Comparison of ENCODE assay signal across 8 cellular contexts in genomic region chr6:12233693-12234551, GRCh38. TPM values are rescaled to one million over a fixed set of nuclear protein-coding genes. Genes with fewer than 3 reads are reported as not detected.
A peak's percentile ranks its signal among the peaks of the same experiment; 100 is the strongest.
DNase-seq lines count a peak whose midpoint lies in the region; ATAC-seq and TF ChIP-seq lines count a peak whose summit lies in the region.

No MANE protein-coding gene starts in this region.

- 57% methylated on average over 4 of the region's 4 CpGs; no CpG with 5 or more reads in 1 of the 2 donors for WGBS in transverse colon (ENCODE audit: low coverage in 1 of 2), 2 donors

- no peaks in the 10 kb centered on the region for H3K79me2 ChIP-seq in DND-41 (ENCODE audit: insufficient read depth, low read length)

- no peaks in the 10 kb centered on the region for H3K36me3 ChIP-seq in DND-41 (ENCODE audit: insufficient read depth, low read length)
- no peaks in the 10 kb centered on the region for H3K36me3 ChIP-seq in transverse colon

- H3K27me3 ChIP-seq in DND-41 (ENCODE audit: insufficient read depth, low read length, poor library complexity) = peaks cover 2% of the 10 kb centered on the region
- H3K27me3 ChIP-seq in transverse colon = no peaks in the 10 kb centered on the region

- no peaks in the 10 kb centered on the region for H3K4me1 ChIP-seq in DND-41 (ENCODE audit: insufficient read depth, low read length)
- H3K4me1 ChIP-seq in transverse colon = peaks cover 5 to 28% (median 12%) of the 10 kb centered on the region in 4 donors

- H3K27me3 Mint-ChIP-seq in HFFc6 (ENCODE audit: insufficient read depth) = no peaks in the 10 kb centered on the region
- peaks cover 3% of the 10 kb centered on the region for H3K27me3 Mint-ChIP-seq in activated CD4-positive, alpha-beta memory T cell treated with anti-CD3 and anti-CD28 coated beads, Interleukin-2, amount 10 ng/mL, durations not matched to agents 7 days and 5 days

- no peaks in the 10 kb centered on the region for H3K9me3 Mint-ChIP-seq in HFFc6
- H3K9me3 Mint-ChIP-seq in activated CD4-positive, alpha-beta memory T cell treated with anti-CD3 and anti-CD28 coated beads, Interleukin-2, amount 10 ng/mL, durations not matched to agents 7 days and 5 days = no peaks in the 10 kb centered on the region

- H3K27ac Mint-ChIP-seq in HFFc6 = peak overlapping the region; percentile 75
- peak overlapping the region; percentile 56 for H3K27ac Mint-ChIP-seq in activated CD4-positive, alpha-beta memory T cell treated with anti-CD3 and anti-CD28 coated beads, Interleukin-2, amount 10 ng/mL, durations not matched to agents 7 days and 5 days

- CTCF ChIA-PET in activated CD4-positive, alpha-beta memory T cell treated with anti-CD3 and anti-CD28 coated beads, Interleukin-2, amount 10 ng/mL, durations not matched to agents 7 days and 5 days (lab: Charles Lee) = interaction anchor here (0.8 to 2.4 kb wide), 10 partner anchors 49 to 578 kb away, joined by 3 to 18 read pairs (median 4); partner anchors contain the start of gene EDN1

- H3K36me3 Mint-ChIP-seq in HFFc6 (ENCODE audit: low read depth) = no peaks in the 10 kb centered on the region
- H3K36me3 Mint-ChIP-seq in activated CD4-positive, alpha-beta memory T cell treated with anti-CD3 and anti-CD28 coated beads, Interleukin-2, amount 10 ng/mL, durations not matched to agents 7 days and 5 days (ENCODE audit: low read depth) = no peaks in the 10 kb centered on the region

- DNase-seq in DND-41 = peak; percentile 21
- peak; percentile 84 for DNase-seq in HFFc6
- DNase-seq in NCI-H460 (ENCODE audit: extremely low read depth, low read depth) = peak; percentile 70
- peak; percentile 49 for DNase-seq in activated CD4-positive, alpha-beta memory T cell treated with anti-CD3 and anti-CD28 coated beads, Interleukin-2, amount 10 ng/mL, durations not matched to agents 7 days and 5 days
- DNase-seq in epithelial cell of esophagus (ENCODE audit: low read depth) = peak; percentile 83
- peak; percentile 81 for DNase-seq in myocyte (ENCODE audit: low read depth)
- DNase-seq in transverse colon = peak; percentile 28
- DNase-seq in DMS79 (lab: John Stamatoyannopoulos, UW) = no peak

- in situ Hi-C loops in transverse colon (cut with MboI; ENCODE audit: low pct_ligation_motif_present in 1 of 4, low pct_unique_long_range_greater_than_20kb in 1 of 4, low sequenced_read_pairs in 3 of 4) = loop anchor here (10.0 to 25.0 kb wide), 2 partner anchors 572 to 579 kb away; no protein-coding TSS in a partner anchor

- peaks cover 24% of the 10 kb centered on the region for H3K4me1 Mint-ChIP-seq in HFFc6 (ENCODE audit: low read depth)
- H3K4me1 Mint-ChIP-seq in activated CD4-positive, alpha-beta memory T cell treated with anti-CD3 and anti-CD28 coated beads, Interleukin-2, amount 10 ng/mL, durations not matched to agents 7 days and 5 days = peaks cover 30% of the 10 kb centered on the region

- intact Hi-C loops in transverse colon (cut with DNase I; ENCODE audit: low total_unique reads) = no loop called here

- no peak overlapping the region for H3K27ac ChIP-seq in DND-41 (ENCODE audit: low read length)
- H3K27ac ChIP-seq in transverse colon = peak overlapping the region; percentile 9 to 37 (median 34)

- TF ChIP-seq EP300 in transverse colon (IDR thresholded peaks at IDR 0.05; ENCODE audit: low read depth) = no peak

- H3K4me3 ChIP-seq in DND-41 (ENCODE audit: low read depth in 1 of 2, low read length in 2 of 2) (no peak overlapping the region), epithelial cell of esophagus (ENCODE audit: low read length) (no peak overlapping the region), transverse colon (no peak overlapping the region)

- no peak overlapping the region for H3K9ac ChIP-seq in DND-41 (ENCODE audit: low read depth, low read length)

- H3K9me3 ChIP-seq in DND-41 (ENCODE audit: insufficient read depth, low read length, severe bottlenecking) = no peaks in the 10 kb centered on the region
- no peaks in the 10 kb centered on the region for H3K9me3 ChIP-seq in transverse colon

- no peak for TF ChIP-seq POLR2A in transverse colon (IDR thresholded peaks at IDR 0.05)

- no peak overlapping the region for H2AFZ ChIP-seq in DND-41 (ENCODE audit: low read depth, low read length)

- TF ChIP-seq CTCF in DND-41 (IDR thresholded peaks at IDR 0.05; ENCODE audit: borderline replicate concordance, extremely low read depth, low read length, poor library complexity, severe bottlenecking) (peak; percentile 71), HFFc6 (IDR thresholded peaks at IDR 0.05) (peak; percentile 90), epithelial cell of esophagus (IDR thresholded peaks at IDR 0.05; ENCODE audit: insufficient read depth, low read depth, low read length, missing control alignments) (peak; percentile 87), transverse colon (IDR thresholded peaks at IDR 0.05) (peak; percentile 68 to 94 (median 74))

- no peaks in the 10 kb centered on the region for H4K20me1 ChIP-seq in DND-41 (ENCODE audit: insufficient read depth, low read length)

- peak; percentile 56 for ATAC-seq in DND-41 (ENCODE audit: insufficient read depth, low read depth)

- H3K4me3 Mint-ChIP-seq in HFFc6 = peak overlapping the region; percentile 51
- no peak overlapping the region for H3K4me3 Mint-ChIP-seq in activated CD4-positive, alpha-beta memory T cell treated with anti-CD3 and anti-CD28 coated beads, Interleukin-2, amount 10 ng/mL, durations not matched to agents 7 days and 5 days

- POLR2A ChIA-PET in activated CD4-positive, alpha-beta memory T cell treated with anti-CD3 and anti-CD28 coated beads, Interleukin-2, amount 10 ng/mL, durations not matched to agents 7 days and 5 days (lab: Charles Lee) = interaction anchor here (0.7 to 2.2 kb wide), 4 partner anchors 24 to 224 kb away, joined by 3 to 14 read pairs (median 4); partner anchors contain the start of gene HIVEP1

- H3K4me2 ChIP-seq in DND-41 (ENCODE audit: insufficient read depth, low read length) = no peak overlapping the region

RNA-seq across cellular contexts. Expression of gene EDN1, which starts 56.2 kb away (rescaled TPM):
- total RNA-seq in HFFc6 (2021; fragmentation: NEBNext Ultra II Directional; extraction: Animal tissue kit (Norgen Biotek cat#: 25700)) = 1 to 10 TPM; 2.6 to 7.4 (median 3.7) TPM
- total RNA-seq in NCI-H460 (2014; rRNA removed; shearing (Covaris generic)) = 12.0 and 12.8 TPM in 2 replicates
- 6.7 and 15.1 TPM in 2 replicates for polyA plus RNA-seq in NCI-H460 (2014; cell fraction: nucleus; rRNA removed)
- total RNA-seq in activated CD4-positive, alpha-beta memory T cell treated with anti-CD3 and anti-CD28 coated beads, Interleukin-2, amount 10 ng/mL, durations not matched to agents 7 days and 5 days = under 1 TPM in 1 of 2 experiments, not detected in 1; 0.10 TPM
- total RNA-seq in myocyte (0.16 and 0.29 TPM in 2 replicates), transverse colon (10 to 100 TPM in 2 of 4 donors, 1 to 10 TPM in 2; 3.6 to 23.2 (median 14.2) TPM)
- polyA plus RNA-seq in myocyte (2012) = 2.1 TPM
